ENCODE assay signal across 25 cellular contexts in the genomic region with DNA sequence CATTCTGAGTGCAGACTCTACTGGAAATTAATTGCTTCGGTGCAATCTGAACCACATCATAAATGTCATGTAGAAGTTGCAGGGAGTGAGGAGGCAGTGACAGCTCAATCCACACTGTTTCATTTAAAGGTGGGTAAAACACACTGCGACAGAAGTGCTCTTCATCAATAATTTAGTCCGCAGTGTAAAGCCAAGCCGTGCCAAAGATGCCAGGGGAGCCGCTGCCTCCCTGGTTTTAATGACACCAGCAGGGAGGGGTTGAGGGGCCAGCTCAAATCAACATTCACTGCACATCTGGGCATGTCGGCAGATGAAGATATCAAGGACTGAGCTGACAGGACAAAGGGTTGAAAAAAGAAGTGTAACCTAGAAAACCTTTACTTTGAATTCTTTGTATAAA.
"Had no signal": no experiment of that assay in that cellular context is flagged by ENCODE, and none has a peak within 500 bp of the region (broad histone marks: within the 10 kb centered on the region; RNA-seq: fewer than 3 reads in every experiment).

No MANE protein-coding gene starts in this region.

- H3K4me1 Mint-ChIP-seq: activated CD4-positive, alpha-beta T cell treated with anti-CD3 and anti-CD28 coated beads for 36 hours; activated CD8-positive, alpha-beta memory T cell treated with anti-CD3 and anti-CD28 coated beads, Interleukin-2, amount 10 ng/mL, durations not matched to agents 7 days and 5 days; activated naive CD8-positive, alpha-beta T cell treated with anti-CD3 and anti-CD28 coated beads for 36 hours; nephron had no signal

- H3K9me3 Mint-ChIP-seq: activated naive CD8-positive, alpha-beta T cell treated with anti-CD3 and anti-CD28 coated beads for 36 hours; activated T-cell treated with anti-CD3 and anti-CD28 coated beads, Interleukin-2, amount 50 U/mL, for 72 hours; brain; nephron had no signal

- H3K27ac Mint-ChIP-seq: activated CD4-positive, alpha-beta T cell treated with anti-CD3 and anti-CD28 coated beads for 36 hours; activated CD8-positive, alpha-beta memory T cell treated with anti-CD3 and anti-CD28 coated beads, Interleukin-2, amount 10 ng/mL, durations not matched to agents 7 days and 5 days; activated CD8-positive, alpha-beta T cell treated with anti-CD3 and anti-CD28 coated beads, Interleukin-2, amount 10 ng/mL, durations not matched to agents 7 days and 5 days; activated naive CD8-positive, alpha-beta T cell treated with anti-CD3 and anti-CD28 coated beads for 36 hours; activated T-cell treated with anti-CD3 and anti-CD28 coated beads, Interleukin-2, amount 50 U/mL, for 72 hours; nephron; progenitor cell of endocrine pancreas had no signal

- H3K36me3 Mint-ChIP-seq: activated CD8-positive, alpha-beta memory T cell treated with anti-CD3 and anti-CD28 coated beads, Interleukin-2, amount 10 ng/mL, durations not matched to agents 7 days and 5 days; activated naive CD8-positive, alpha-beta T cell treated with anti-CD3 and anti-CD28 coated beads for 36 hours; brain had no signal

- ATAC-seq: activated CD4-positive, alpha-beta T cell treated with anti-CD3 and anti-CD28 coated beads for 36 hours; activated CD8-positive, alpha-beta memory T cell treated with anti-CD3 and anti-CD28 coated beads, Interleukin-2, amount 10 ng/mL, durations not matched to agents 7 days and 5 days; activated CD8-positive, alpha-beta T cell treated with anti-CD3 and anti-CD28 coated beads, Interleukin-2, amount 10 ng/mL, durations not matched to agents 7 days and 5 days; activated T-cell treated with anti-CD3 and anti-CD28 coated beads, Interleukin-2, amount 50 U/mL, for 72 hours; left ventricle myocardium superior; mucosa of descending colon; sciatic nerve; stimulated activated naive CD8-positive, alpha-beta T cell treated with anti-CD3 and anti-CD28 coated beads, Interleukin-15, Interleukin-2, amounts not matched to agents 100 U/mL and 50 U/mL, for 24 hours had no signal

- H3K27me3 Mint-ChIP-seq: activated CD4-positive, alpha-beta T cell treated with anti-CD3 and anti-CD28 coated beads for 36 hours; activated CD8-positive, alpha-beta memory T cell treated with anti-CD3 and anti-CD28 coated beads, Interleukin-2, amount 10 ng/mL, durations not matched to agents 7 days and 5 days; brain; progenitor cell of endocrine pancreas had no signal

- DNase-seq: activated CD4-positive, alpha-beta T cell treated with anti-CD3 and anti-CD28 coated beads for 36 hours; activated CD4-positive, CD25-positive, alpha-beta regulatory T cell; activated CD8-positive, alpha-beta memory T cell treated with anti-CD3 and anti-CD28 coated beads, Interleukin-2, amount 10 ng/mL, durations not matched to agents 7 days and 5 days; activated CD8-positive, alpha-beta T cell treated with anti-CD3 and anti-CD28 coated beads, Interleukin-2, amount 10 ng/mL, durations not matched to agents 7 days and 5 days; activated naive CD4-positive, alpha-beta T cell; activated naive CD8-positive, alpha-beta T cell treated with anti-CD3 and anti-CD28 coated beads for 36 hours; activated T-cell treated with anti-CD3 and anti-CD28 coated beads, Interleukin-2, amount 50 U/mL, for 72 hours; adrenal gland; aorta; cerebellar nuclear complex; colonic mucosa; effector CD8-positive, alpha-beta T cell; left ventricle myocardium superior; mucosa of descending colon; ovary; stimulated activated CD4-positive, alpha-beta T cell treated with anti-CD3 and anti-CD28 coated beads, Interleukin-12 subunit alpha, Interleukin-12 subunit beta, amount 100 ng/mL, for 4 hours; stimulated activated CD4-positive, alpha-beta T cell treated with anti-CD3 and anti-CD28 coated beads, Interleukin-4, amount 100 ng/mL, for 1 hour; stimulated activated naive CD8-positive, alpha-beta T cell treated with anti-CD3 and anti-CD28 coated beads, Interleukin-15, Interleukin-2, amounts not matched to agents 100 U/mL and 50 U/mL, for 24 hours; testis; trophoblast cell; uterus had no signal

- H3K4me3 Mint-ChIP-seq: activated CD4-positive, alpha-beta T cell treated with anti-CD3 and anti-CD28 coated beads for 36 hours; activated CD8-positive, alpha-beta memory T cell treated with anti-CD3 and anti-CD28 coated beads, Interleukin-2, amount 10 ng/mL, durations not matched to agents 7 days and 5 days; activated CD8-positive, alpha-beta T cell treated with anti-CD3 and anti-CD28 coated beads, Interleukin-2, amount 10 ng/mL, durations not matched to agents 7 days and 5 days; activated naive CD8-positive, alpha-beta T cell treated with anti-CD3 and anti-CD28 coated beads for 36 hours; activated T-cell treated with anti-CD3 and anti-CD28 coated beads, Interleukin-2, amount 50 U/mL, for 72 hours; nephron had no signal
